In genomic region chr6:168264593-168265335, GRCh38 we compare ENCODE assay signal across 1 cellular context.
TF ChIP-seq lines count a peak whose summit lies in the region.

No MANE protein-coding gene starts in this region.

TF ChIP-seq in HepG2, 621 proteins besides CTCF, POLR2A, EP300 and RAD21 (continued from another document and continues in another):
- TF ChIP-seq ZSCAN9 (CRISPR knock-in tag; IDR thresholded peaks at IDR 0.05; ENCODE audit: borderline replicate concordance) (no peak), ZNF281 (CRISPR knock-in tag; IDR thresholded peaks at IDR 0.05; ENCODE audit: borderline replicate concordance) (peak; percentile 15; the same call in 1 of the 2 replicates), SSRP1 (CRISPR knock-in tag; IDR thresholded peaks at IDR 0.05) (peak; percentile 90; the same call in 1 of the 2 replicates), AGO2 (optimal IDR thresholded peaks at IDR 0.05; ENCODE audit: low read depth, low read length) (no peak), NR2F6 (IDR thresholded peaks at IDR 0.05) (peak; percentile 69), NR2F6 (CRISPR knock-in tag; IDR thresholded peaks at IDR 0.05) (peak; percentile 14; the same call in 1 of the 2 replicates), TCF7 (IDR thresholded peaks at IDR 0.05; ENCODE audit: low read depth) (peak; percentile 56; the same call in 1 of the 2 replicates), NAIF1 (CRISPR knock-in tag; IDR thresholded peaks at IDR 0.05; ENCODE audit: borderline replicate concordance) (no peak; the same call in 1 of the 2 replicates), RXRB (CRISPR knock-in tag; IDR thresholded peaks at IDR 0.05; ENCODE audit: borderline replicate concordance) (peak; percentile 26), ZNF83 (CRISPR knock-in tag; IDR thresholded peaks at IDR 0.05; ENCODE audit: borderline replicate concordance) (0 out of 2 replicates have a peak, but pooled peaks have one; percentile 55), THRA (CRISPR knock-in tag; IDR thresholded peaks at IDR 0.05; ENCODE audit: borderline replicate concordance) (peak; percentile 76), ERF (CRISPR knock-in tag; IDR thresholded peaks at IDR 0.05) (no peak), SNRNP70 (IDR thresholded peaks at IDR 0.05; ENCODE audit: low read depth, low read length) (no peak), ARID4A (CRISPR knock-in tag; IDR thresholded peaks at IDR 0.05; ENCODE audit: borderline replicate concordance) (peak; percentile 49; the same call in 1 of the 2 replicates), ZNF292 (CRISPR knock-in tag; IDR thresholded peaks at IDR 0.05; ENCODE audit: borderline replicate concordance, low read depth) (peak; percentile 70; the same call in 1 of the 2 replicates), RXRA (CRISPR knock-in tag; IDR thresholded peaks at IDR 0.05) (peak; percentile 49; the same call in 1 of the 2 replicates), ZNF207 (IDR thresholded peaks at IDR 0.05; ENCODE audit: borderline replicate concordance) (no peak), TSC22D2 (CRISPR knock-in tag; IDR thresholded peaks at IDR 0.05; ENCODE audit: borderline replicate concordance) (peak; percentile 13; the same call in 1 of the 2 replicates), MED8 (CRISPR knock-in tag; IDR thresholded peaks at IDR 0.05; ENCODE audit: insufficient replicate concordance) (peak; percentile 55), SAP130 (CRISPR knock-in tag; IDR thresholded peaks at IDR 0.05; ENCODE audit: low read depth) (peak; percentile 71), HOXA3 (CRISPR knock-in tag; IDR thresholded peaks at IDR 0.05) (peak; percentile 37; the same call in 1 of the 2 replicates), RERE (CRISPR knock-in tag; IDR thresholded peaks at IDR 0.05; ENCODE audit: low read depth) (peak; percentile 88; the same call in 1 of the 2 replicates), ATF6 (CRISPR knock-in tag; conservative IDR thresholded peaks at IDR 0.05) (no peak), ZNF576 (CRISPR knock-in tag; IDR thresholded peaks at IDR 0.05) (no peak), NBN (conservative IDR thresholded peaks at IDR 0.05) (no peak), FOXP4 (CRISPR knock-in tag; IDR thresholded peaks at IDR 0.05) (peak; percentile 82), TEAD2 (CRISPR knock-in tag; IDR thresholded peaks at IDR 0.05) (no peak), ZNF816 (CRISPR knock-in tag; IDR thresholded peaks at IDR 0.05; ENCODE audit: borderline replicate concordance) (no peak)
